Comparison of ENCODE assay signal across 2 cellular contexts in the genomic region with DNA sequence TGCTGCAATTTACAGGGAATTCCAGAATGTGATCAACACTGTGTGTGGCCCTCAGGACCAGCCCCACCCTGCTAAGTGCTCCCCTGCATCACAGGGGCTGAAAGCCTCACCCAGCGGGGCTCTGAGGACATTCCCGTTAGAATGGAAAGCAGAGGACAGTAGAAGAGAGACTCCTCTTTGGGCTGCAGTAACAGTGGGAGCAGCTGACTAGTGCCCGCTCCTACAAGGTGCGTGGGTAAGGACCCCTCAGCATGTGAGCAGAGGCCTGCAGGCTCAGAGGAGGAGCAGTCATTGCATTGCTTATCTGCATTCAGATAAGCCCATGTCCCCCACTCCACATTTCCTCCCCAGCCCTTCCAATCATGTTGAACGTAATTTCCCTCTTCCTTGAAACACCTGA.
TF ChIP-seq lines count a peak whose summit lies in the region.

No MANE protein-coding gene starts in this region.

TF ChIP-seq in GM12878, 131 proteins besides CTCF, POLR2A, EP300 and RAD21:
- TF ChIP-seq TCF12 (IDR thresholded peaks at IDR 0.05; ENCODE audit: low read depth, low read length) (no peak), ATF7 (IDR thresholded peaks at IDR 0.05; ENCODE audit: low read depth) (no peak), EGR1 (IDR thresholded peaks at IDR 0.05; ENCODE audit: borderline replicate concordance in 1 of 2, low read depth in 2 of 2, low read length in 2 of 2) (no peak), SMAD5 (IDR thresholded peaks at IDR 0.05; ENCODE audit: low read depth) (no peak), RBBP5 (conservative IDR thresholded peaks at IDR 0.05) (no peak), SMC3 (IDR thresholded peaks at IDR 0.05; ENCODE audit: borderline replicate concordance, low read length) (no peak)
- TF ChIP-seq, protein P1, sequence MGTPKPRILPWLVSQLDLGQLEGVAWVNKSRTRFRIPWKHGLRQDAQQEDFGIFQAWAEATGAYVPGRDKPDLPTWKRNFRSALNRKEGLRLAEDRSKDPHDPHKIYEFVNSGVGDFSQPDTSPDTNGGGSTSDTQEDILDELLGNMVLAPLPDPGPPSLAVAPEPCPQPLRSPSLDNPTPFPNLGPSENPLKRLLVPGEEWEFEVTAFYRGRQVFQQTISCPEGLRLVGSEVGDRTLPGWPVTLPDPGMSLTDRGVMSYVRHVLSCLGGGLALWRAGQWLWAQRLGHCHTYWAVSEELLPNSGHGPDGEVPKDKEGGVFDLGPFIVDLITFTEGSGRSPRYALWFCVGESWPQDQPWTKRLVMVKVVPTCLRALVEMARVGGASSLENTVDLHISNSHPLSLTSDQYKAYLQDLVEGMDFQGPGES (IDR thresholded peaks at IDR 0.05), result no peak

TF ChIP-seq in HepG2, 621 proteins besides CTCF, POLR2A, EP300 and RAD21:
- TF ChIP-seq RBM22 (optimal IDR thresholded peaks at IDR 0.05; ENCODE audit: low read length) (peak; percentile 72), AKAP8 (CRISPR knock-in tag; IDR thresholded peaks at IDR 0.05) (no peak)
